Comparison of ENCODE assay signal across 39 cellular contexts in genomic region chr2:114797942-114798341, GRCh38.
"Had no signal": no experiment of that assay in that cellular context is flagged by ENCODE, and none has a peak within 500 bp of the region (broad histone marks: within the 10 kb centered on the region; RNA-seq: fewer than 3 reads in every experiment).

No MANE protein-coding gene starts in this region.

- H3K27ac Mint-ChIP-seq: activated B cell treated with CpG ODN at 0.5 μM for 24 hours; activated CD4-positive, alpha-beta memory T cell treated with anti-CD3 and anti-CD28 coated beads for 36 hours; activated CD4-positive, alpha-beta T cell treated with anti-CD3 and anti-CD28 coated beads, Interleukin-2, amount 10 ng/mL, durations not matched to agents 24 days and 14 days; activated CD8-positive, alpha-beta T cell treated with anti-CD3 and anti-CD28 coated beads for 36 hours; activated naive CD4-positive, alpha-beta T cell treated with anti-CD3 and anti-CD28 coated beads for 36 hours; activated naive CD4-positive, alpha-beta T cell treated with anti-CD3 and anti-CD28 coated beads, Interleukin-2, amount 50 U/mL, for 72 hours; activated naive CD8-positive, alpha-beta T cell treated with anti-CD3 and anti-CD28 coated beads for 36 hours; activated T-cell treated with anti-CD3 and anti-CD28 coated beads, Interleukin-2, amount 50 U/mL, for 72 hours; activated T-helper 1 cell treated with anti-CD3 and anti-CD28 coated beads, Interleukin-12 subunit alpha, Interleukin-12 subunit beta, Interleukin-2, Interleukin-4 antibody, amounts not matched to agents 30 ng/mL and 10 ng/mL and 1 ng/mL, durations not matched to agents 14 hours and 24 hours and 36 hours; activated T-helper 17 cell treated with anti-CD3 and anti-CD28 coated beads, Interleukin-2, amount 50 U/mL, for 72 hours; brain; T-helper 1 cell treated with Interleukin-12 subunit alpha and Interleukin-12 subunit beta and Interleukin-4 antibody, amounts not matched to agents 30 μg/mL and 1 μg/mL, for 36 hours; T-helper 2 cell treated with Interferon-gamma antibody and Interleukin-4, amounts not matched to agents 5 μg/mL and 100 μg/mL, for 36 hours had no signal

- H3K9me3 Mint-ChIP-seq: activated CD4-positive, alpha-beta T cell treated with anti-CD3 and anti-CD28 coated beads, Interleukin-2, amount 10 ng/mL, durations not matched to agents 24 days and 14 days; activated CD8-positive, alpha-beta T cell treated with anti-CD3 and anti-CD28 coated beads for 36 hours; activated naive CD4-positive, alpha-beta T cell treated with anti-CD3 and anti-CD28 coated beads for 36 hours; activated naive CD8-positive, alpha-beta T cell treated with anti-CD3 and anti-CD28 coated beads for 36 hours; activated T-cell treated with anti-CD3 and anti-CD28 coated beads, Interleukin-2, amount 50 U/mL, for 4 hours; activated T-helper 1 cell treated with anti-CD3 and anti-CD28 coated beads, Interleukin-12 subunit alpha, Interleukin-12 subunit beta, Interleukin-2, Interleukin-4 antibody, amounts not matched to agents 30 ng/mL and 10 ng/mL and 1 ng/mL, durations not matched to agents 14 hours and 24 hours and 36 hours; activated T-helper 17 cell treated with anti-CD3 and anti-CD28 coated beads, Interleukin-2, amount 50 U/mL, for 72 hours; brain; central memory CD8-positive, alpha-beta T cell had no signal

- H3K9me3 ChIP-seq: adrenal gland had no signal

- DNase-seq: activated B cell treated with CpG ODN at 0.5 μM for 24 hours; activated CD4-positive, alpha-beta memory T cell treated with anti-CD3 and anti-CD28 coated beads for 36 hours; activated CD4-positive, alpha-beta T cell treated with anti-CD3 and anti-CD28 coated beads for 4 hours; activated CD4-positive, alpha-beta T cell treated with anti-CD3 and anti-CD28 coated beads, Interleukin-2, amount 10 ng/mL, durations not matched to agents 24 days and 14 days; activated CD4-positive, alpha-beta T cell treated with anti-CD3 and anti-CD28 coated beads, Interleukin-2, amount 50 U/mL, for 1 hour; activated CD4-positive, alpha-beta T cell treated with anti-CD3 and anti-CD28 coated beads, Interleukin-2, amount 50 U/mL, for 4 hours; activated CD4-positive, CD25-positive, alpha-beta regulatory T cell treated with anti-CD3 and anti-CD28 coated beads, Interleukin-2, amount 50 U/mL, for 72 hours; activated CD8-positive, alpha-beta memory T cell treated with anti-CD3 and anti-CD28 coated beads, Interleukin-2, amount 50 U/mL, for 4 hours; activated CD8-positive, alpha-beta T cell treated with anti-CD3 and anti-CD28 coated beads for 36 hours; activated effector memory CD4-positive, alpha-beta T cell treated with anti-CD3 and anti-CD28 coated beads, Interleukin-2, amount 50 U/mL, for 16 hours; activated gamma-delta T cell treated with Interleukin-2 at 50 U/mL for 16 hours; activated naive CD4-positive, alpha-beta T cell; activated naive CD4-positive, alpha-beta T cell treated with anti-CD3 and anti-CD28 coated beads for 36 hours; activated naive CD4-positive, alpha-beta T cell treated with anti-CD3 and anti-CD28 coated beads, Interleukin-2, amount 50 U/mL, for 16 hours; activated naive CD8-positive, alpha-beta T cell treated with anti-CD3 and anti-CD28 coated beads for 36 hours; activated T-cell treated with anti-CD3 and anti-CD28 coated beads for 4 hours; activated T-cell treated with anti-CD3 and anti-CD28 coated beads, Interleukin-2, amount 50 U/mL, for 1 hour; activated T-cell treated with anti-CD3 and anti-CD28 coated beads, Interleukin-2, amount 50 U/mL, for 4 hours; activated T-cell treated with anti-CD3 and anti-CD28 coated beads, Interleukin-2, amount 50 U/mL, for 72 hours; adrenal gland; amniotic stem cell; aorta; caudate nucleus; cerebellar nuclear complex; T-helper 1 cell; T-helper 2 cell; T-helper 9 cell had no signal

- H3K36me3 ChIP-seq: adrenal gland, cardiac muscle cell had no signal

- ATAC-seq: activated CD8-positive, alpha-beta T cell treated with anti-CD3 and anti-CD28 coated beads for 36 hours; activated naive CD4-positive, alpha-beta T cell treated with anti-CD3 and anti-CD28 coated beads, Interleukin-2, amount 50 U/mL, for 72 hours; activated T-cell treated with anti-CD3 and anti-CD28 coated beads, Interleukin-2, amount 50 U/mL, for 4 hours; activated T-cell treated with anti-CD3 and anti-CD28 coated beads, Interleukin-2, amount 50 U/mL, for 72 hours; activated T-helper 17 cell treated with anti-CD3 and anti-CD28 coated beads, Interleukin-2, amount 50 U/mL, for 72 hours had no signal

- FAIRE-seq: astrocyte, bronchial epithelial cell, TTC549 had no signal

- H3K4me1 ChIP-seq: adrenal gland had no signal

- H3K27me3 Mint-ChIP-seq: activated B cell treated with CpG ODN at 0.5 μM for 24 hours; activated CD4-positive, alpha-beta T cell treated with anti-CD3 and anti-CD28 coated beads, Interleukin-2, amount 10 ng/mL, durations not matched to agents 24 days and 14 days; activated naive CD8-positive, alpha-beta T cell treated with anti-CD3 and anti-CD28 coated beads for 36 hours; activated T-helper 17 cell treated with anti-CD3 and anti-CD28 coated beads, Interleukin-2, amount 50 U/mL, for 72 hours; central memory CD8-positive, alpha-beta T cell had no signal

- H3K36me3 Mint-ChIP-seq: activated CD4-positive, alpha-beta memory T cell treated with anti-CD3 and anti-CD28 coated beads for 36 hours; activated naive CD4-positive, alpha-beta T cell treated with anti-CD3 and anti-CD28 coated beads, Interleukin-2, amount 50 U/mL, for 72 hours; activated naive CD8-positive, alpha-beta T cell treated with anti-CD3 and anti-CD28 coated beads for 36 hours; brain had no signal

- H3K4me1 Mint-ChIP-seq: activated B cell treated with CpG ODN at 0.5 μM for 24 hours; activated CD4-positive, alpha-beta T cell treated with anti-CD3 and anti-CD28 coated beads, Interleukin-2, amount 10 ng/mL, durations not matched to agents 24 days and 14 days; activated naive CD8-positive, alpha-beta T cell treated with anti-CD3 and anti-CD28 coated beads for 36 hours; activated T-helper 17 cell treated with anti-CD3 and anti-CD28 coated beads, Interleukin-2, amount 50 U/mL, for 72 hours; brain; central memory CD8-positive, alpha-beta T cell had no signal

- H3K27me3 ChIP-seq: adrenal gland, cardiac muscle cell had no signal

- H3K27ac ChIP-seq: adrenal gland, cardiac muscle cell, VCaP had no signal

- H3K4me3 ChIP-seq: adrenal gland, cardiac muscle cell had no signal

- H3K4me3 Mint-ChIP-seq: activated B cell treated with CpG ODN at 0.5 μM for 24 hours; activated CD4-positive, alpha-beta memory T cell treated with anti-CD3 and anti-CD28 coated beads for 36 hours; activated CD4-positive, alpha-beta T cell treated with anti-CD3 and anti-CD28 coated beads, Interleukin-2, amount 10 ng/mL, durations not matched to agents 24 days and 14 days; activated CD8-positive, alpha-beta T cell treated with anti-CD3 and anti-CD28 coated beads for 36 hours; activated naive CD4-positive, alpha-beta T cell treated with anti-CD3 and anti-CD28 coated beads for 36 hours; activated naive CD8-positive, alpha-beta T cell treated with anti-CD3 and anti-CD28 coated beads for 36 hours; activated T-cell treated with anti-CD3 and anti-CD28 coated beads, Interleukin-2, amount 50 U/mL, for 4 hours; activated T-cell treated with anti-CD3 and anti-CD28 coated beads, Interleukin-2, amount 50 U/mL, for 72 hours; activated T-helper 1 cell treated with anti-CD3 and anti-CD28 coated beads, Interleukin-12 subunit alpha, Interleukin-12 subunit beta, Interleukin-2, Interleukin-4 antibody, amounts not matched to agents 30 ng/mL and 10 ng/mL and 1 ng/mL, durations not matched to agents 14 hours and 24 hours and 36 hours; activated T-helper 17 cell treated with anti-CD3 and anti-CD28 coated beads, Interleukin-2, amount 50 U/mL, for 72 hours; brain; central memory CD8-positive, alpha-beta T cell; T-helper 1 cell treated with Interleukin-12 subunit alpha and Interleukin-12 subunit beta and Interleukin-4 antibody, amounts not matched to agents 30 μg/mL and 1 μg/mL, for 36 hours; T-helper 2 cell treated with Interferon-gamma antibody and Interleukin-4, amounts not matched to agents 5 μg/mL and 100 μg/mL, for 36 hours had no signal
